Comparison of ENCODE assay signal across 9 cellular contexts in the genomic region with DNA sequence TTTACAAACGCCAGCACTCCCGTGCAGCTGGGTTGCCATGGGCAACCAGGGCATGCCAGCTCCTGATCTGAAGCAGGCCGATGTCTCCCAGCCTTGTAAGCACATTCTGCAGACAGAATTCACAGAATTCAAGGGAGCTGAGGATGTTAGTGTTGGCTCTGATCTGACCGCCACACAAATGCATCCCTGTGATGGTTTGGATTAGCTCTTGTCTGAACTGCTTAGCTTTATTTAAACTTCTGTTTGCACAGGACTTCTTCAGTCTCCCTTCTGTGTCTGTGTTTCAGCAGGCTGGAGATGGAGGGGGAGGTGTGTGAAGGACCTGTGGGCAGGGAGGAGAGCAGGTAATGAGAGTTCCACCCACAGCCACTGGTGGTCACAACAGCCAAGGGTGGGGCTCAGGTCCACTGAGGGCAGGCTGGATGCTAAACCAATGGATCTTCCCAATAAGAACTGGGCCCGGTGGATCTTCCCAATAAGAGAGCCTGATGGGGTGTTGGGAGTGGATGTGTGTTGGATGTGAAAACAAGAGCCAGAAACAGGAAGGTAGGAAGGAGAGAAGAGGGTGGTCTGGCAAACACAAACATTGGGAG.
A peak's percentile ranks its signal among the peaks of the same experiment; 100 is the strongest.
DNase-seq lines count a peak whose midpoint lies in the region.
"Had no signal": no experiment of that assay in that cellular context is flagged by ENCODE, and none has a peak within 500 bp of the region (broad histone marks: within the 10 kb centered on the region; RNA-seq: fewer than 3 reads in every experiment).

No MANE protein-coding gene starts in this region.

- DNase-seq in DMS 273 (lab: John Stamatoyannopoulos, UW; ENCODE audit: unreplicated experiment) = peak; percentile 66
- no peak for DNase-seq in DMS 273 treated with DMSO at 0.1 percent for 48 hours (lab: John Stamatoyannopoulos, UW)
- DNase-seq in amygdala (lab: John Stamatoyannopoulos, UW) = peak in 29 of 56 donors; percentile 4 to 64 (median 24)
- peak; percentile 56 for DNase-seq in fibroblast of the conjunctiva (ENCODE audit: low read depth)
- peak; percentile 81 for DNase-seq in retina
- no peak for DNase-seq in GF-D8 (lab: John Stamatoyannopoulos, UW)
- no peak for DNase-seq in NK-92 (lab: John Stamatoyannopoulos, UW; ENCODE audit: unreplicated experiment)
- no peak for DNase-seq in iPS-NIHi11 (ENCODE audit: low spot score)
- DNase-seq: stimulated activated CD4-positive, alpha-beta T cell treated with anti-CD3 and anti-CD28 coated beads, Interleukin-12 subunit alpha, Interleukin-12 subunit beta, amount 100 ng/mL, for 4 hours had no signal

Comparison
In these comparisons a context has a peak if more than half of its experiments do, and no peak if none do; other contexts are left out.
1. DNase-seq: peak in DMS 273 (single experiment), amygdala (29 of 56), fibroblast of the conjunctiva (single experiment) and retina (single experiment); none in DMS 273 treated with DMSO at 0.1 percent for 48 hours (single experiment), GF-D8 (single experiment), NK-92 (single experiment) and iPS-NIHi11 (single experiment).